In genomic region chr18:45166341-45167108, GRCh38 we compare ENCODE assay signal across 1 cellular context.
TF ChIP-seq lines count a peak whose summit lies in the region.

No MANE protein-coding gene starts in this region.

TF ChIP-seq in H1, 55 proteins besides CTCF, POLR2A, EP300 and RAD21:
- no peak for TF ChIP-seq RXRA (IDR thresholded peaks at IDR 0.05; ENCODE audit: insufficient read depth, low read depth, low read length)
- TF ChIP-seq CEBPB (IDR thresholded peaks at IDR 0.05; ENCODE audit: low read depth, low read length): peak; percentile 75
TF ChIP-seq in H1: peak in this region for 1.
